In genomic region chr7:99949645-99950228, GRCh38 we compare ENCODE assay signal across 8 cellular contexts. TPM values are rescaled to one million over a fixed set of nuclear protein-coding genes. Genes with fewer than 3 reads are reported as not detected.
DNase-seq lines count a peak whose midpoint lies in the region; ATAC-seq, FAIRE-seq and TF ChIP-seq lines count a peak whose summit lies in the region.
"Had no signal": no experiment of that assay in that cellular context is flagged by ENCODE, and none has a peak within 500 bp of the region (broad histone marks: within the 10 kb centered on the region; RNA-seq: fewer than 3 reads in every experiment).

No MANE protein-coding gene starts in this region.

- FAIRE-seq in bronchial epithelial cell (lab: Jason Lieb, UNC): no peak

- peaks cover 3% of the 10 kb centered on the region for H3K27me3 Mint-ChIP-seq in osteocyte (ENCODE audit: unreplicated experiment)

- H3K27ac Mint-ChIP-seq in osteocyte (ENCODE audit: unreplicated experiment): no peak overlapping the region

- H3K36me3 ChIP-seq in bronchial epithelial cell (ENCODE audit: control insufficient read depth, insufficient read depth, low read length): no peaks in the 10 kb centered on the region

- no peak overlapping the region for H3K4me3 Mint-ChIP-seq in osteocyte (ENCODE audit: unreplicated experiment)

- H3K9me3 Mint-ChIP-seq in osteocyte (ENCODE audit: unreplicated experiment): peaks cover 4% of the 10 kb centered on the region

- no peaks in the 10 kb centered on the region for H3K4me1 Mint-ChIP-seq in osteocyte (ENCODE audit: unreplicated experiment)

- ATAC-seq in HG03378 (IDR thresholded peaks at IDR 0.05; ENCODE audit: unreplicated experiment): no peak

- H3K4me3 ChIP-seq in bronchial epithelial cell (ENCODE audit: low read depth, low read length): no peak overlapping the region

- peak; percentile 42 for DNase-seq in GM03348 (ENCODE audit: low spot score)
- DNase-seq in NCI-H146 treated with DMSO at 0.1 percent for 48 hours (lab: John Stamatoyannopoulos, UW; ENCODE audit: unreplicated experiment): peak; percentile 26
- peak; percentile 12 for DNase-seq in bronchial epithelial cell (ENCODE audit: low read depth)
- no peak for DNase-seq in osteocyte (ENCODE audit: extremely low spot score, unreplicated experiment)
- DNase-seq in NCI-H1048 (lab: John Stamatoyannopoulos, UW): no peak
- DNase-seq in NCI-H524 (lab: John Stamatoyannopoulos, UW): no peak
- DNase-seq: NCI-H2171 had no signal

- no peaks in the 10 kb centered on the region for H3K36me3 Mint-ChIP-seq in osteocyte (ENCODE audit: unreplicated experiment)

- no peaks in the 10 kb centered on the region for H3K27me3 ChIP-seq in bronchial epithelial cell (ENCODE audit: control insufficient read depth, insufficient read depth, low read length)

- no peak for TF ChIP-seq CTCF in bronchial epithelial cell (IDR thresholded peaks at IDR 0.05; ENCODE audit: insufficient read depth, low read length, severe bottlenecking)
- TF ChIP-seq CTCF in osteocyte (IDR thresholded peaks at IDR 0.05): peak; percentile 15

RNA-seq across cellular contexts. Expression of gene GJC3, which starts 20.3 kb away (rescaled TPM):
- total RNA-seq in bronchial epithelial cell: not detected in 2 replicates
- total RNA-seq in osteocyte: not detected in 2 replicates

RNA-seq across cellular contexts. Expression of gene AZGP1, which starts 26.1 kb away (rescaled TPM):
- 1.2 and 1.6 TPM in 2 replicates for total RNA-seq in bronchial epithelial cell
- not detected in 2 replicates for total RNA-seq in osteocyte

RNA-seq across cellular contexts. Expression of gene TRIM4, which starts 30.4 kb away (rescaled TPM):
- total RNA-seq in bronchial epithelial cell: 17.1 and 20.7 TPM in 2 replicates
- total RNA-seq in osteocyte: 13.1 and 14.3 TPM in 2 replicates

Comparison
In these comparisons a context has a peak if more than half of its experiments do, and no peak if none do; other contexts are left out.
1. DNase-seq: peak in GM03348 (single experiment), NCI-H146 treated with DMSO at 0.1 percent for 48 hours (single experiment) and bronchial epithelial cell (single experiment); none in osteocyte (single experiment), NCI-H1048 (single experiment) and NCI-H524 (0 of 2).